1 cellular context compared by ENCODE assay signal in genomic region chr19:46615966-46616365, GRCh38.
TF ChIP-seq lines count a peak whose summit lies in the region.

No MANE protein-coding gene starts in this region.

TF ChIP-seq in IMR-90, 13 proteins besides CTCF, POLR2A, EP300 and RAD21:
- TF ChIP-seq MAZ (IDR thresholded peaks at IDR 0.05; ENCODE audit: borderline replicate concordance, low read depth, low read length) (no peak), NFE2L2 (IDR thresholded peaks at IDR 0.05; ENCODE audit: low read depth, low read length) (no peak), USF2 (IDR thresholded peaks at IDR 0.05; ENCODE audit: low read depth, low read length) (no peak)
